1 cellular context compared by ENCODE assay signal in the genomic region with DNA sequence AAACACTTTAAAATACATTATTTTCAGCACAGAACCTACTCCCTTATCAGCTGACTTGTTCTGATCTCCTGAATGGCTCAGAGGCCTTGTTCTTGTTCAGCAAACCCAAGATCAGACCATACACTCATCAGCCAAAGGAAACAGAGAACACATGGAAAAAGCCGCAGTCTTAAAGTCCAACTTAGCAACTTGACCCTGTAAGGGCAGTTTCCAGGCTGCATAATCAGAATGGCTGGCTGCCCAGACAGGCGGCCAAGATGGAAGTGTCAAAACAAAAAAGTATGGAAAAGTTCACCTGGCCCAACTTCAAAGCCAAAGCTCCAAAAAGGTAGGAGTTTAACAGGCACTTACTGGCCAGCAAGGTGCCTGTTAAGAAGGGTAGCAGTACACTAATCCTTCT.
TF ChIP-seq lines count a peak whose summit lies in the region.

No MANE protein-coding gene starts in this region.

TF ChIP-seq in liver, 16 proteins besides CTCF, POLR2A, EP300 and RAD21 (continued from another document):
- TF ChIP-seq, protein P1, sequence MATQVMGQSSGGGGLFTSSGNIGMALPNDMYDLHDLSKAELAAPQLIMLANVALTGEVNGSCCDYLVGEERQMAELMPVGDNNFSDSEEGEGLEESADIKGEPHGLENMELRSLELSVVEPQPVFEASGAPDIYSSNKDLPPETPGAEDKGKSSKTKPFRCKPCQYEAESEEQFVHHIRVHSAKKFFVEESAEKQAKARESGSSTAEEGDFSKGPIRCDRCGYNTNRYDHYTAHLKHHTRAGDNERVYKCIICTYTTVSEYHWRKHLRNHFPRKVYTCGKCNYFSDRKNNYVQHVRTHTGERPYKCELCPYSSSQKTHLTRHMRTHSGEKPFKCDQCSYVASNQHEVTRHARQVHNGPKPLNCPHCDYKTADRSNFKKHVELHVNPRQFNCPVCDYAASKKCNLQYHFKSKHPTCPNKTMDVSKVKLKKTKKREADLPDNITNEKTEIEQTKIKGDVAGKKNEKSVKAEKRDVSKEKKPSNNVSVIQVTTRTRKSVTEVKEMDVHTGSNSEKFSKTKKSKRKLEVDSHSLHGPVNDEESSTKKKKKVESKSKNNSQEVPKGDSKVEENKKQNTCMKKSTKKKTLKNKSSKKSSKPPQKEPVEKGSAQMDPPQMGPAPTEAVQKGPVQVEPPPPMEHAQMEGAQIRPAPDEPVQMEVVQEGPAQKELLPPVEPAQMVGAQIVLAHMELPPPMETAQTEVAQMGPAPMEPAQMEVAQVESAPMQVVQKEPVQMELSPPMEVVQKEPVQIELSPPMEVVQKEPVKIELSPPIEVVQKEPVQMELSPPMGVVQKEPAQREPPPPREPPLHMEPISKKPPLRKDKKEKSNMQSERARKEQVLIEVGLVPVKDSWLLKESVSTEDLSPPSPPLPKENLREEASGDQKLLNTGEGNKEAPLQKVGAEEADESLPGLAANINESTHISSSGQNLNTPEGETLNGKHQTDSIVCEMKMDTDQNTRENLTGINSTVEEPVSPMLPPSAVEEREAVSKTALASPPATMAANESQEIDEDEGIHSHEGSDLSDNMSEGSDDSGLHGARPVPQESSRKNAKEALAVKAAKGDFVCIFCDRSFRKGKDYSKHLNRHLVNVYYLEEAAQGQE (IDR thresholded peaks at IDR 0.05) = peak; percentile 67
- TF ChIP-seq YY1 (IDR thresholded peaks at IDR 0.05) (peak; percentile 89), MAX (IDR thresholded peaks at IDR 0.05) (peak; percentile 95), JUND (IDR thresholded peaks at IDR 0.05) (peak; percentile 81 to 93), EGR1 (IDR thresholded peaks at IDR 0.05; ENCODE audit: low read depth in 2 of 2) (peak; percentile 13 to 90), FOXA1 (IDR thresholded peaks at IDR 0.05) (peak; percentile 50)
